Comparison of ENCODE assay signal across 1 cellular context in the genomic region with DNA sequence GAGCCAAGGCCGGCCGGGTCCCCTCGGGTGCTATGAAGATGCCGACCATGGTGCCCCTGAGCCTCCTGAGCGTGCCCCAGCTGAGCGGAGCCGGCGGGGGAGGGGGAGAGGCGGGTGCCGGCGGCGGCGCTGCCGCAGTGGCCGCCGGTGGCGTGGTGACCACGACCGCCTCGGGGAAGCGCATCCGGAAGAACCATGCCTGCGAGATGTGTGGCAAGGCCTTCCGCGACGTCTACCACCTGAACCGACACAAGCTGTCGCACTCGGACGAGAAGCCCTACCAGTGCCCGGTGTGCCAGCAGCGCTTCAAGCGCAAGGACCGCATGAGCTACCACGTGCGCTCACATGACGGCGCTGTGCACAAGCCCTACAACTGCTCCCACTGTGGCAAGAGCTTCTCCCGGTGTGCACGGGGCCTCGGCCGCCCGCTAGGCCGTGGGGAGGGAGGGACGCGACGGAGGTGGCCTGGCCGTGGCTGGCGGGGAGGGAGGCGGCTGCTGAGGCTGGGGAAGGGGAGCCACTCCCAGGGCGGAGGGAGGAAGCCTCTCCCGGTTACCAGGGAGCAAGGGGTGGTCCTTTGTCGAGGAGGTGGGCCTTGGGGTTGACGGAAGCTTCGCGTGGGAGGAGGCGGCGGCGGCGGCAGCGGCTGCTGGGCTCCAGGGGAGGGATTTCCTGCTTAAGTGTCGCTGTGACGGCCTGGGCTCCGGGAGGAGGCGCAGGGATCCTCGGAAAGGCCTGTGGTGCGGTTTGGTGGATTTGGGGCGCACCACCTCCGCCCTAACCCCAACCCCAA.
A peak's percentile ranks its signal among the peaks of the same experiment; 100 is the strongest.
TF ChIP-seq lines count a peak whose summit lies in the region.

No MANE protein-coding gene starts in this region.

TF ChIP-seq in K562, 482 proteins besides CTCF, POLR2A, EP300 and RAD21 (continues in another document):
- no peak for TF ChIP-seq TAL1 (IDR thresholded peaks at IDR 0.05)
- no peak; the same call in 1 of the 2 replicates for TF ChIP-seq ATF7 (IDR thresholded peaks at IDR 0.05)
- TF ChIP-seq, protein P1, sequence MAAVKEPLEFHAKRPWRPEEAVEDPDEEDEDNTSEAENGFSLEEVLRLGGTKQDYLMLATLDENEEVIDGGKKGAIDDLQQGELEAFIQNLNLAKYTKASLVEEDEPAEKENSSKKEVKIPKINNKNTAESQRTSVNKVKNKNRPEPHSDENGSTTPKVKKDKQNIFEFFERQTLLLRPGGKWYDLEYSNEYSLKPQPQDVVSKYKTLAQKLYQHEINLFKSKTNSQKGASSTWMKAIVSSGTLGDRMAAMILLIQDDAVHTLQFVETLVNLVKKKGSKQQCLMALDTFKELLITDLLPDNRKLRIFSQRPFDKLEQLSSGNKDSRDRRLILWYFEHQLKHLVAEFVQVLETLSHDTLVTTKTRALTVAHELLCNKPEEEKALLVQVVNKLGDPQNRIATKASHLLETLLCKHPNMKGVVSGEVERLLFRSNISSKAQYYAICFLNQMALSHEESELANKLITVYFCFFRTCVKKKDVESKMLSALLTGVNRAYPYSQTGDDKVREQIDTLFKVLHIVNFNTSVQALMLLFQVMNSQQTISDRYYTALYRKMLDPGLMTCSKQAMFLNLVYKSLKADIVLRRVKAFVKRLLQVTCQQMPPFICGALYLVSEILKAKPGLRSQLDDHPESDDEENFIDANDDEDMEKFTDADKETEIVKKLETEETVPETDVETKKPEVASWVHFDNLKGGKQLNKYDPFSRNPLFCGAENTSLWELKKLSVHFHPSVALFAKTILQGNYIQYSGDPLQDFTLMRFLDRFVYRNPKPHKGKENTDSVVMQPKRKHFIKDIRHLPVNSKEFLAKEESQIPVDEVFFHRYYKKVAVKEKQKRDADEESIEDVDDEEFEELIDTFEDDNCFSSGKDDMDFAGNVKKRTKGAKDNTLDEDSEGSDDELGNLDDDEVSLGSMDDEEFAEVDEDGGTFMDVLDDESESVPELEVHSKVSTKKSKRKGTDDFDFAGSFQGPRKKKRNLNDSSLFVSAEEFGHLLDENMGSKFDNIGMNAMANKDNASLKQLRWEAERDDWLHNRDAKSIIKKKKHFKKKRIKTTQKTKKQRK (IDR thresholded peaks at IDR 0.05; ENCODE audit: borderline replicate concordance, low read depth, low read length) = no peak
- TF ChIP-seq ZNF561 (CRISPR knock-in tag; conservative IDR thresholded peaks at IDR 0.05) = 0 out of 2 replicates have a peak, but pooled peaks have one; percentile 37
- peak in 1 of 2 experiments; percentile 28; a peak in 1 of 4 replicates for TF ChIP-seq TRIM24 (IDR thresholded peaks at IDR 0.05)
- TF ChIP-seq, protein P2, sequence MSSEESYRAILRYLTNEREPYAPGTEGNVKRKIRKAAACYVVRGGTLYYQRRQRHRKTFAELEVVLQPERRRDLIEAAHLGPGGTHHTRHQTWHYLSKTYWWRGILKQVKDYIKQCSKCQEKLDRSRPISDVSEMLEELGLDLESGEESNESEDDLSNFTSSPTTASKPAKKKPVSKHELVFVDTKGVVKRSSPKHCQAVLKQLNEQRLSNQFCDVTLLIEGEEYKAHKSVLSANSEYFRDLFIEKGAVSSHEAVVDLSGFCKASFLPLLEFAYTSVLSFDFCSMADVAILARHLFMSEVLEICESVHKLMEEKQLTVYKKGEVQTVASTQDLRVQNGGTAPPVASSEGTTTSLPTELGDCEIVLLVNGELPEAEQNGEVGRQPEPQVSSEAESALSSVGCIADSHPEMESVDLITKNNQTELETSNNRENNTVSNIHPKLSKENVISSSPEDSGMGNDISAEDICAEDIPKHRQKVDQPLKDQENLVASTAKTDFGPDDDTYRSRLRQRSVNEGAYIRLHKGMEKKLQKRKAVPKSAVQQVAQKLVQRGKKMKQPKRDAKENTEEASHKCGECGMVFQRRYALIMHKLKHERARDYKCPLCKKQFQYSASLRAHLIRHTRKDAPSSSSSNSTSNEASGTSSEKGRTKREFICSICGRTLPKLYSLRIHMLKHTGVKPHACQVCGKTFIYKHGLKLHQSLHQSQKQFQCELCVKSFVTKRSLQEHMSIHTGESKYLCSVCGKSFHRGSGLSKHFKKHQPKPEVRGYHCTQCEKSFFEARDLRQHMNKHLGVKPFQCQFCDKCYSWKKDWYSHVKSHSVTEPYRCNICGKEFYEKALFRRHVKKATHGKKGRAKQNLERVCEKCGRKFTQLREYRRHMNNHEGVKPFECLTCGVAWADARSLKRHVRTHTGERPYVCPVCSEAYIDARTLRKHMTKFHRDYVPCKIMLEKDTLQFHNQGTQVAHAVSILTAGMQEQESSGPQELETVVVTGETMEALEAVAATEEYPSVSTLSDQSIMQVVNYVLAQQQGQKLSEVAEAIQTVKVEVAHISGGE (CRISPR knock-in tag; IDR thresholded peaks at IDR 0.05) = no peak
- no peak for TF ChIP-seq ETV1 (tag; conservative IDR thresholded peaks at IDR 0.05; ENCODE audit: low read depth)
- TF ChIP-seq PCBP1 (IDR thresholded peaks at IDR 0.05; ENCODE audit: low read depth, low read length, poor library complexity, severe bottlenecking) = peak; percentile 81
- TF ChIP-seq NFE2 (IDR thresholded peaks at IDR 0.05; ENCODE audit: low read depth) = no peak
- TF ChIP-seq, protein P3, sequence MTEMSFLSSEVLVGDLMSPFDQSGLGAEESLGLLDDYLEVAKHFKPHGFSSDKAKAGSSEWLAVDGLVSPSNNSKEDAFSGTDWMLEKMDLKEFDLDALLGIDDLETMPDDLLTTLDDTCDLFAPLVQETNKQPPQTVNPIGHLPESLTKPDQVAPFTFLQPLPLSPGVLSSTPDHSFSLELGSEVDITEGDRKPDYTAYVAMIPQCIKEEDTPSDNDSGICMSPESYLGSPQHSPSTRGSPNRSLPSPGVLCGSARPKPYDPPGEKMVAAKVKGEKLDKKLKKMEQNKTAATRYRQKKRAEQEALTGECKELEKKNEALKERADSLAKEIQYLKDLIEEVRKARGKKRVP (CRISPR knock-in tag; IDR thresholded peaks at IDR 0.05) = no peak
- TF ChIP-seq, protein P4, sequence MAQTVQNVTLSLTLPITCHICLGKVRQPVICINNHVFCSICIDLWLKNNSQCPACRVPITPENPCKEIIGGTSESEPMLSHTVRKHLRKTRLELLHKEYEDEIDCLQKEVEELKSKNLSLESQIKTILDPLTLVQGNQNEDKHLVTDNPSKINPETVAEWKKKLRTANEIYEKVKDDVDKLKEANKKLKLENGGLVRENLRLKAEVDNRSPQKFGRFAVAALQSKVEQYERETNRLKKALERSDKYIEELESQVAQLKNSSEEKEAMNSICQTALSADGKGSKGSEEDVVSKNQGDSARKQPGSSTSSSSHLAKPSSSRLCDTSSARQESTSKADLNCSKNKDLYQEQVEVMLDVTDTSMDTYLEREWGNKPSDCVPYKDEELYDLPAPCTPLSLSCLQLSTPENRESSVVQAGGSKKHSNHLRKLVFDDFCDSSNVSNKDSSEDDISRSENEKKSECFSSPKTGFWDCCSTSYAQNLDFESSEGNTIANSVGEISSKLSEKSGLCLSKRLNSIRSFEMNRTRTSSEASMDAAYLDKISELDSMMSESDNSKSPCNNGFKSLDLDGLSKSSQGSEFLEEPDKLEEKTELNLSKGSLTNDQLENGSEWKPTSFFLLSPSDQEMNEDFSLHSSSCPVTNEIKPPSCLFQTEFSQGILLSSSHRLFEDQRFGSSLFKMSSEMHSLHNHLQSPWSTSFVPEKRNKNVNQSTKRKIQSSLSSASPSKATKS (CRISPR knock-in tag; IDR thresholded peaks at IDR 0.05) = no peak
- peak; percentile 93; the same call in 1 of the 2 replicates for TF ChIP-seq KAT7 (CRISPR knock-in tag; IDR thresholded peaks at IDR 0.05; ENCODE audit: borderline replicate concordance)
- TF ChIP-seq, protein P5, sequence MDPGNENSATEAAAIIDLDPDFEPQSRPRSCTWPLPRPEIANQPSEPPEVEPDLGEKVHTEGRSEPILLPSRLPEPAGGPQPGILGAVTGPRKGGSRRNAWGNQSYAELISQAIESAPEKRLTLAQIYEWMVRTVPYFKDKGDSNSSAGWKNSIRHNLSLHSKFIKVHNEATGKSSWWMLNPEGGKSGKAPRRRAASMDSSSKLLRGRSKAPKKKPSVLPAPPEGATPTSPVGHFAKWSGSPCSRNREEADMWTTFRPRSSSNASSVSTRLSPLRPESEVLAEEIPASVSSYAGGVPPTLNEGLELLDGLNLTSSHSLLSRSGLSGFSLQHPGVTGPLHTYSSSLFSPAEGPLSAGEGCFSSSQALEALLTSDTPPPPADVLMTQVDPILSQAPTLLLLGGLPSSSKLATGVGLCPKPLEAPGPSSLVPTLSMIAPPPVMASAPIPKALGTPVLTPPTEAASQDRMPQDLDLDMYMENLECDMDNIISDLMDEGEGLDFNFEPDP (CRISPR knock-in tag; IDR thresholded peaks at IDR 0.05) = no peak
- peak; percentile 83 for TF ChIP-seq CCNT2 (IDR thresholded peaks at IDR 0.05; ENCODE audit: borderline replicate concordance, extremely low read depth, insufficient read length, low read depth, low read length)
- TF ChIP-seq HNRNPL (IDR thresholded peaks at IDR 0.05; ENCODE audit: low read depth, low read length) = peak; percentile 72; the same call in 1 of the 2 replicates
- TF ChIP-seq, protein P6, sequence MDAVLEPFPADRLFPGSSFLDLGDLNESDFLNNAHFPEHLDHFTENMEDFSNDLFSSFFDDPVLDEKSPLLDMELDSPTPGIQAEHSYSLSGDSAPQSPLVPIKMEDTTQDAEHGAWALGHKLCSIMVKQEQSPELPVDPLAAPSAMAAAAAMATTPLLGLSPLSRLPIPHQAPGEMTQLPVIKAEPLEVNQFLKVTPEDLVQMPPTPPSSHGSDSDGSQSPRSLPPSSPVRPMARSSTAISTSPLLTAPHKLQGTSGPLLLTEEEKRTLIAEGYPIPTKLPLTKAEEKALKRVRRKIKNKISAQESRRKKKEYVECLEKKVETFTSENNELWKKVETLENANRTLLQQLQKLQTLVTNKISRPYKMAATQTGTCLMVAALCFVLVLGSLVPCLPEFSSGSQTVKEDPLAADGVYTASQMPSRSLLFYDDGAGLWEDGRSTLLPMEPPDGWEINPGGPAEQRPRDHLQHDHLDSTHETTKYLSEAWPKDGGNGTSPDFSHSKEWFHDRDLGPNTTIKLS (IDR thresholded peaks at IDR 0.05; ENCODE audit: borderline replicate concordance, low read depth) = 0 out of 2 replicates have a peak, but pooled peaks have one; percentile 56
- 0 out of 2 replicates have a peak, but pooled peaks have one; percentile 19 for TF ChIP-seq ZBED1 (IDR thresholded peaks at IDR 0.05)
- TF ChIP-seq, protein P7, sequence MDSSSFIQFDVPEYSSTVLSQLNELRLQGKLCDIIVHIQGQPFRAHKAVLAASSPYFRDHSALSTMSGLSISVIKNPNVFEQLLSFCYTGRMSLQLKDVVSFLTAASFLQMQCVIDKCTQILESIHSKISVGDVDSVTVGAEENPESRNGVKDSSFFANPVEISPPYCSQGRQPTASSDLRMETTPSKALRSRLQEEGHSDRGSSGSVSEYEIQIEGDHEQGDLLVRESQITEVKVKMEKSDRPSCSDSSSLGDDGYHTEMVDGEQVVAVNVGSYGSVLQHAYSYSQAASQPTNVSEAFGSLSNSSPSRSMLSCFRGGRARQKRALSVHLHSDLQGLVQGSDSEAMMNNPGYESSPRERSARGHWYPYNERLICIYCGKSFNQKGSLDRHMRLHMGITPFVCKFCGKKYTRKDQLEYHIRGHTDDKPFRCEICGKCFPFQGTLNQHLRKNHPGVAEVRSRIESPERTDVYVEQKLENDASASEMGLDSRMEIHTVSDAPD (CRISPR knock-in tag; IDR thresholded peaks at IDR 0.05) = no peak
- TF ChIP-seq CBX2 (IDR thresholded peaks at IDR 0.05; ENCODE audit: insufficient read depth, low read length, poor library complexity, severe bottlenecking) = no peak
- TF ChIP-seq CTBP1 (IDR thresholded peaks at IDR 0.05; ENCODE audit: borderline replicate concordance) = peak; percentile 89; the same call in 1 of the 2 replicates
- no peak for TF ChIP-seq BDP1 (IDR thresholded peaks at IDR 0.05; ENCODE audit: insufficient read depth, insufficient read length)
- TF ChIP-seq, protein P8, sequence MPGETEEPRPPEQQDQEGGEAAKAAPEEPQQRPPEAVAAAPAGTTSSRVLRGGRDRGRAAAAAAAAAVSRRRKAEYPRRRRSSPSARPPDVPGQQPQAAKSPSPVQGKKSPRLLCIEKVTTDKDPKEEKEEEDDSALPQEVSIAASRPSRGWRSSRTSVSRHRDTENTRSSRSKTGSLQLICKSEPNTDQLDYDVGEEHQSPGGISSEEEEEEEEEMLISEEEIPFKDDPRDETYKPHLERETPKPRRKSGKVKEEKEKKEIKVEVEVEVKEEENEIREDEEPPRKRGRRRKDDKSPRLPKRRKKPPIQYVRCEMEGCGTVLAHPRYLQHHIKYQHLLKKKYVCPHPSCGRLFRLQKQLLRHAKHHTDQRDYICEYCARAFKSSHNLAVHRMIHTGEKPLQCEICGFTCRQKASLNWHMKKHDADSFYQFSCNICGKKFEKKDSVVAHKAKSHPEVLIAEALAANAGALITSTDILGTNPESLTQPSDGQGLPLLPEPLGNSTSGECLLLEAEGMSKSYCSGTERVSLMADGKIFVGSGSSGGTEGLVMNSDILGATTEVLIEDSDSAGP (CRISPR knock-in tag; IDR thresholded peaks at IDR 0.05) = peak; percentile 53; the same call in 1 of the 2 replicates
- TF ChIP-seq, protein P9, sequence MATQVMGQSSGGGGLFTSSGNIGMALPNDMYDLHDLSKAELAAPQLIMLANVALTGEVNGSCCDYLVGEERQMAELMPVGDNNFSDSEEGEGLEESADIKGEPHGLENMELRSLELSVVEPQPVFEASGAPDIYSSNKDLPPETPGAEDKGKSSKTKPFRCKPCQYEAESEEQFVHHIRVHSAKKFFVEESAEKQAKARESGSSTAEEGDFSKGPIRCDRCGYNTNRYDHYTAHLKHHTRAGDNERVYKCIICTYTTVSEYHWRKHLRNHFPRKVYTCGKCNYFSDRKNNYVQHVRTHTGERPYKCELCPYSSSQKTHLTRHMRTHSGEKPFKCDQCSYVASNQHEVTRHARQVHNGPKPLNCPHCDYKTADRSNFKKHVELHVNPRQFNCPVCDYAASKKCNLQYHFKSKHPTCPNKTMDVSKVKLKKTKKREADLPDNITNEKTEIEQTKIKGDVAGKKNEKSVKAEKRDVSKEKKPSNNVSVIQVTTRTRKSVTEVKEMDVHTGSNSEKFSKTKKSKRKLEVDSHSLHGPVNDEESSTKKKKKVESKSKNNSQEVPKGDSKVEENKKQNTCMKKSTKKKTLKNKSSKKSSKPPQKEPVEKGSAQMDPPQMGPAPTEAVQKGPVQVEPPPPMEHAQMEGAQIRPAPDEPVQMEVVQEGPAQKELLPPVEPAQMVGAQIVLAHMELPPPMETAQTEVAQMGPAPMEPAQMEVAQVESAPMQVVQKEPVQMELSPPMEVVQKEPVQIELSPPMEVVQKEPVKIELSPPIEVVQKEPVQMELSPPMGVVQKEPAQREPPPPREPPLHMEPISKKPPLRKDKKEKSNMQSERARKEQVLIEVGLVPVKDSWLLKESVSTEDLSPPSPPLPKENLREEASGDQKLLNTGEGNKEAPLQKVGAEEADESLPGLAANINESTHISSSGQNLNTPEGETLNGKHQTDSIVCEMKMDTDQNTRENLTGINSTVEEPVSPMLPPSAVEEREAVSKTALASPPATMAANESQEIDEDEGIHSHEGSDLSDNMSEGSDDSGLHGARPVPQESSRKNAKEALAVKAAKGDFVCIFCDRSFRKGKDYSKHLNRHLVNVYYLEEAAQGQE (CRISPR knock-in tag; IDR thresholded peaks at IDR 0.05; ENCODE audit: low read depth) = peak; percentile 70; the same call in 1 of the 2 replicates
- TF ChIP-seq MEF2A (IDR thresholded peaks at IDR 0.05; ENCODE audit: control insufficient read depth, low read depth, low read length) = no peak
- TF ChIP-seq ZNF445 (CRISPR knock-in tag; IDR thresholded peaks at IDR 0.05; ENCODE audit: low read depth) = no peak
- TF ChIP-seq, protein P10, sequence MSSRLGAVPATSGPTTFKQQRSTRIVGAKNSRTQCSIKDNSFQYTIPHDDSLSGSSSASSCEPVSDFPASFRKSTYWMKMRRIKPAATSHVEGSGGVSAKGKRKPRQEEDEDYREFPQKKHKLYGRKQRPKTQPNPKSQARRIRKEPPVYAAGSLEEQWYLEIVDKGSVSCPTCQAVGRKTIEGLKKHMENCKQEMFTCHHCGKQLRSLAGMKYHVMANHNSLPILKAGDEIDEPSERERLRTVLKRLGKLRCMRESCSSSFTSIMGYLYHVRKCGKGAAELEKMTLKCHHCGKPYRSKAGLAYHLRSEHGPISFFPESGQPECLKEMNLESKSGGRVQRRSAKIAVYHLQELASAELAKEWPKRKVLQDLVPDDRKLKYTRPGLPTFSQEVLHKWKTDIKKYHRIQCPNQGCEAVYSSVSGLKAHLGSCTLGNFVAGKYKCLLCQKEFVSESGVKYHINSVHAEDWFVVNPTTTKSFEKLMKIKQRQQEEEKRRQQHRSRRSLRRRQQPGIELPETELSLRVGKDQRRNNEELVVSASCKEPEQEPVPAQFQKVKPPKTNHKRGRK (tag; IDR thresholded peaks at IDR 0.05) = no peak
